Comparison of ENCODE assay signal across 10 cellular contexts in genomic region chr7:150370612-150371071, GRCh38. TPM values are rescaled to one million over a fixed set of nuclear protein-coding genes. Genes with fewer than 3 reads are reported as not detected.
DNase-seq lines count a peak whose midpoint lies in the region; ATAC-seq, FAIRE-seq and TF ChIP-seq lines count a peak whose summit lies in the region.
"Had no signal": no experiment of that assay in that cellular context is flagged by ENCODE, and none has a peak within 500 bp of the region (broad histone marks: within the 10 kb centered on the region; RNA-seq: fewer than 3 reads in every experiment).

No MANE protein-coding gene starts in this region.

- no peak for TF ChIP-seq EP300 in HepG2 (IDR thresholded peaks at IDR 0.05; ENCODE audit: low read depth in 2 of 2, low read length in 2 of 2)
- no peak for TF ChIP-seq EP300 in HepG2 (CRISPR knock-in tag; IDR thresholded peaks at IDR 0.05; ENCODE audit: borderline replicate concordance)

- H3K4me3 ChIP-seq in left ventricle myocardium inferior, result peak overlapping the region; percentile 96
- peak overlapping the region in 1 of 4 donors; percentile 74 for H3K4me3 ChIP-seq in adrenal gland
- peak overlapping the region; percentile 68 to 84 (median 82); a peak in 4 of 6 replicates for H3K4me3 ChIP-seq in HepG2 (replicated peaks in 1 of 3; ENCODE audit: insufficient read depth in 1 of 3, low read depth in 2 of 3, low read length in 3 of 3)
- no peak overlapping the region for H3K4me3 ChIP-seq in upper lobe of right lung

- POLR2A ChIA-PET in HepG2 (lab: Yijun Ruan, JAX), result interaction anchor here (0.6 to 6.8 kb wide), 13 partner anchors 8 to 532 kb away, joined by 3 to 141 read pairs (median 31); partner anchors contain the start of genes ACTR3C, LRRC61, RARRES2 and ZNF775

- H3K9me3 ChIP-seq in left ventricle myocardium inferior (replicated peaks) (no peaks in the 10 kb centered on the region), adrenal gland (replicated peaks in 1 of 3) (no peaks in the 10 kb centered on the region), HepG2 (ENCODE audit: low read length) (no peaks in the 10 kb centered on the region), upper lobe of right lung (no peaks in the 10 kb centered on the region)
- H3K9me3 ChIP-seq: prostate gland had no signal

- peaks cover 70% of the 10 kb centered on the region for H3K4me1 ChIP-seq in left ventricle myocardium inferior
- H3K4me1 ChIP-seq in adrenal gland (replicated peaks in 1 of 2), result peaks cover 20 to 35% of the 10 kb centered on the region in 2 donors
- H3K4me1 ChIP-seq in HepG2 (ENCODE audit: insufficient read depth, low read length), result peaks cover 57% of the 10 kb centered on the region
- peaks cover 34% of the 10 kb centered on the region for H3K4me1 ChIP-seq in upper lobe of right lung

- H3K4me2 ChIP-seq in HepG2 (ENCODE audit: low read depth, low read length), result peak overlapping the region; percentile 99

- no peak for DNase-seq in left ventricle myocardium inferior
- DNase-seq in left ventricle myocardium superior, result no peak
- peak in 2 of 7 donors; percentile 27 to 59 for DNase-seq in adrenal gland
- peak; percentile 55 for DNase-seq in HepG2 (ENCODE audit: low spot score)
- no peak for DNase-seq in upper lobe of right lung
- no peak for DNase-seq in NCI-H1694 treated with DMSO at 0.1 percent for 48 hours (lab: John Stamatoyannopoulos, UW)
- DNase-seq in NCI-H526 treated with DMSO at 0.1 percent for 48 hours (lab: John Stamatoyannopoulos, UW), result no peak
- DNase-seq in NOMO-1 treated with dmso at 0.1 percent for 144 hours (lab: John Stamatoyannopoulos, UW; ENCODE audit: unreplicated experiment), result no peak
- DNase-seq: activated CD8-positive, alpha-beta memory T cell treated with anti-CD3 and anti-CD28 coated beads for 24 hours had no signal

- H4K20me1 ChIP-seq in HepG2 (ENCODE audit: insufficient read depth, low read length), result peaks cover 8% of the 10 kb centered on the region; the same call in 1 of the 2 replicates

- ATAC-seq in left ventricle myocardium superior (no peak), HepG2 (peak; percentile 23), upper lobe of right lung (no peak)

- FAIRE-seq in HepG2 (lab: Jason Lieb, UNC), result peak; percentile 62

- peak overlapping the region; percentile 97 for H3K27ac ChIP-seq in left ventricle myocardium inferior (replicated peaks)
- H3K27ac ChIP-seq in adrenal gland, result peak overlapping the region in 4 of 5 donors; percentile 97 to 99 (median 98)
- H3K27ac ChIP-seq in HepG2 (ENCODE audit: extremely low read length, insufficient read depth, low read length), result peak overlapping the region; percentile 100
- H3K27ac ChIP-seq in upper lobe of right lung, result peak overlapping the region; percentile 11

- peaks cover 38% of the 10 kb centered on the region for H3K79me2 ChIP-seq in HepG2 (ENCODE audit: insufficient read depth, low read length)

- TF ChIP-seq POLR2A in adrenal gland (IDR thresholded peaks at IDR 0.05) (peak in 1 of 2 donors; percentile 21), HepG2 (IDR thresholded peaks at IDR 0.05; ENCODE audit: insufficient read depth in 1 of 2, low read depth in 2 of 2, low read length in 2 of 2) (peak in 1 of 2 experiments; percentile 43; a peak in 1 of 4 replicates)

- 51 to 64% (median 55%) methylated on average over 3 of the region's 3 CpGs for whole genome bisulfite sequencing in adrenal gland, 4 donors
- WGBS in HepG2 (ENCODE audit: low lambda C conversion rate), result 53% methylated on average over 3 of the region's 3 CpGs

- intact Hi-C loops in left ventricle myocardium inferior (cut with micrococcal nuclease), result no loop called here
- intact Hi-C loops in left ventricle myocardium superior (cut with micrococcal nuclease), result no loop called here
- intact Hi-C loops in adrenal gland (cut with DNase I), result loop anchor here in 1 of 2 donors (5.0 kb wide), 1 partner anchor 33 kb away; no protein-coding TSS in a partner anchor
- intact Hi-C loops in HepG2 (cut with micrococcal nuclease; ENCODE audit: unreplicated experiment), result loop anchor here (1.0 kb wide), 1 partner anchor 19 kb away; no protein-coding TSS in a partner anchor
- intact Hi-C loops in upper lobe of right lung (cut with DNase I), result no loop called here

- H2AFZ ChIP-seq in HepG2 (ENCODE audit: low read length), result no peak overlapping the region

- in situ Hi-C loops in HepG2 (cut with HindIII; ENCODE audit: extremely low pct_ligation_motif_present, low pct_unique_long_range_greater_than_20kb), result no loop called here

- TF ChIP-seq RAD21 in HepG2 (CRISPR knock-in tag; IDR thresholded peaks at IDR 0.05), result no peak

- H3K9ac ChIP-seq in HepG2 (ENCODE audit: insufficient read depth, low read depth, low read length), result peak overlapping the region; percentile 95

- H3K27me3 ChIP-seq in left ventricle myocardium inferior (ENCODE audit: low read depth) (no peaks in the 10 kb centered on the region), adrenal gland (no peaks in the 10 kb centered on the region), HepG2 (ENCODE audit: control insufficient read depth in 1 of 2, insufficient read depth in 2 of 2, low read length in 2 of 2) (no peaks in the 10 kb centered on the region), upper lobe of right lung (no peaks in the 10 kb centered on the region)

- peaks cover 41% of the 10 kb centered on the region for H3K36me3 ChIP-seq in left ventricle myocardium inferior
- peaks cover 0 to 41% of the 10 kb centered on the region in 2 donors for H3K36me3 ChIP-seq in adrenal gland (replicated peaks in 1 of 2)
- peaks cover 5 to 27% of the 10 kb centered on the region in 2 experiments; a peak in 4 of 5 replicates for H3K36me3 ChIP-seq in HepG2 (replicated peaks in 1 of 2; ENCODE audit: control insufficient read depth in 1 of 2, insufficient read depth in 2 of 2, low read length in 2 of 2)
- H3K36me3 ChIP-seq in upper lobe of right lung, result peaks cover 41% of the 10 kb centered on the region
- H3K36me3 ChIP-seq: prostate gland had no signal

- TF ChIP-seq CTCF in left ventricle myocardium inferior (IDR thresholded peaks at IDR 0.05; ENCODE audit: borderline replicate concordance) (no peak), adrenal gland (IDR thresholded peaks at IDR 0.05) (no peak), HepG2 (CRISPR knock-in tag; IDR thresholded peaks at IDR 0.05) (no peak), upper lobe of right lung (IDR thresholded peaks at IDR 0.05) (no peak)

- CTCF ChIA-PET in HepG2 (lab: Yijun Ruan, JAX; ENCODE audit: low intra/inter-chr PET ratio, low total read pairs), result no interaction called here

- no TSS peak for BruUV-seq in HepG2 (replicated peaks; lab: Mats Ljungman, UMichigan)

RNA-seq across cellular contexts. Expression of gene REPIN1, which starts 2.0 kb away (rescaled TPM):
- total RNA-seq in left ventricle myocardium inferior, result 110 TPM
- total RNA-seq in left ventricle myocardium superior, result 131 TPM
- 100 to 1,000 TPM; 153 to 294 (median 214) TPM for total RNA-seq in adrenal gland
- polyA plus RNA-seq in adrenal gland, result 100 to 1,000 TPM in 1 of 3 donors, 10 to 100 TPM in 2; 69.0 to 140 (median 95.8) TPM
- 86.4 and 108 TPM in 2 replicates for total RNA-seq in HepG2 (2016; rRNA removed; fragmentation: Illumina TruSeq; extraction: Trizol)
- total RNA-seq in HepG2 (2016; cell fraction: cytosol; rRNA removed; fragmentation: Illumina TruSeq; extraction: Trizol; ENCODE audit: low read depth), result 34.3 and 36.1 TPM in 2 replicates
- total RNA-seq in HepG2 (2016; cell fraction: insoluble cytoplasmic fraction; rRNA removed; fragmentation: Illumina TruSeq; extraction: Trizol), result 77.5 and 106 TPM in 2 replicates
- total RNA-seq in HepG2 (2016; cell fraction: membrane; rRNA removed; fragmentation: Illumina TruSeq; extraction: Trizol), result 112 and 119 TPM in 2 replicates
- total RNA-seq in HepG2 (2016; cell fraction: nucleus; rRNA removed; fragmentation: Illumina TruSeq; extraction: Trizol), result 81.1 and 91.5 TPM in 2 replicates
- polyA plus RNA-seq in HepG2 (2011; rRNA removed), result 69.9 and 87.9 TPM in 2 replicates
- 58.9 and 82.1 TPM in 2 replicates for polyA plus RNA-seq in HepG2 (2011; cell fraction: cytosol; rRNA removed)
- polyA plus RNA-seq in HepG2 (2011; cell fraction: nucleus; rRNA removed), result 189 and 195 TPM in 2 replicates
- 52.5 and 64.7 TPM in 2 replicates for polyA plus RNA-seq in HepG2 (2012)
- 22.0 and 24.7 TPM in 2 replicates for polyA plus RNA-seq in HepG2 (2016; cell fraction: cytosol; fragmentation: Illumina TruSeq; extraction: Trizol; ENCODE audit: low read depth)
- 82.2 and 105 TPM in 2 replicates for polyA plus RNA-seq in HepG2 (2016; cell fraction: insoluble cytoplasmic fraction; fragmentation: Illumina TruSeq; extraction: Trizol; ENCODE audit: low read depth)
- 77.8 and 77.9 TPM in 2 replicates for polyA plus RNA-seq in HepG2 (2016; cell fraction: membrane; fragmentation: Illumina TruSeq; extraction: Trizol; ENCODE audit: low read depth)
- 138 and 155 TPM in 2 replicates for polyA plus RNA-seq in HepG2 (2016; cell fraction: nucleus; fragmentation: Illumina TruSeq; extraction: Trizol; ENCODE audit: insufficient read depth, low read depth)
- 81.7 and 98.0 TPM in 2 replicates for polyA minus RNA-seq in HepG2 (2011; rRNA and poly(A)+ RNA removed; ENCODE audit: low replicate concordance)
- 35.3 and 35.6 TPM in 2 replicates for polyA minus RNA-seq in HepG2 (2011; cell fraction: cytosol; rRNA and poly(A)+ RNA removed)
- 50.5 and 54.6 TPM in 2 replicates for polyA minus RNA-seq in HepG2 (2011; cell fraction: nucleus; rRNA and poly(A)+ RNA removed)
- total RNA-seq in upper lobe of right lung, result 93.7 TPM

RNA-seq across cellular contexts. Expression of gene ZNF775, which starts 8.5 kb away (rescaled TPM):
- 3.1 TPM for total RNA-seq in left ventricle myocardium inferior
- 3.0 TPM for total RNA-seq in left ventricle myocardium superior
- 10 to 100 TPM in 1 of 8 donors, 1 to 10 TPM in 7; 3.2 to 13.9 (median 7.5) TPM for total RNA-seq in adrenal gland
- 1 to 10 TPM in 2 of 3 donors, under 1 TPM in 1; 0.26 to 6.0 (median 3.0) TPM for polyA plus RNA-seq in adrenal gland
- 3.1 and 4.5 TPM in 2 replicates for total RNA-seq in HepG2 (2016; rRNA removed; fragmentation: Illumina TruSeq; extraction: Trizol)
- total RNA-seq in HepG2 (2016; cell fraction: cytosol; rRNA removed; fragmentation: Illumina TruSeq; extraction: Trizol; ENCODE audit: low read depth), result 0.71 TPM in 2 replicates
- 3.6 and 3.8 TPM in 2 replicates for total RNA-seq in HepG2 (2016; cell fraction: insoluble cytoplasmic fraction; rRNA removed; fragmentation: Illumina TruSeq; extraction: Trizol)
- 1.9 and 2.5 TPM in 2 replicates for total RNA-seq in HepG2 (2016; cell fraction: membrane; rRNA removed; fragmentation: Illumina TruSeq; extraction: Trizol)
- 1.8 and 3.2 TPM in 2 replicates for total RNA-seq in HepG2 (2016; cell fraction: nucleus; rRNA removed; fragmentation: Illumina TruSeq; extraction: Trizol)
- polyA plus RNA-seq in HepG2 (2011; rRNA removed), result 3.2 and 3.8 TPM in 2 replicates
- polyA plus RNA-seq in HepG2 (2011; cell fraction: cytosol; rRNA removed), result 2.6 and 4.5 TPM in 2 replicates
- 5.8 and 5.9 TPM in 2 replicates for polyA plus RNA-seq in HepG2 (2011; cell fraction: nucleus; rRNA removed)
- 2.1 and 3.1 TPM in 2 replicates for polyA plus RNA-seq in HepG2 (2012)
- 0.67 and 0.68 TPM in 2 replicates for polyA plus RNA-seq in HepG2 (2016; cell fraction: cytosol; fragmentation: Illumina TruSeq; extraction: Trizol; ENCODE audit: low read depth)
- polyA plus RNA-seq in HepG2 (2016; cell fraction: insoluble cytoplasmic fraction; fragmentation: Illumina TruSeq; extraction: Trizol; ENCODE audit: low read depth), result 3.7 and 4.2 TPM in 2 replicates
- 1.2 and 1.8 TPM in 2 replicates for polyA plus RNA-seq in HepG2 (2016; cell fraction: membrane; fragmentation: Illumina TruSeq; extraction: Trizol; ENCODE audit: low read depth)
- polyA plus RNA-seq in HepG2 (2016; cell fraction: nucleus; fragmentation: Illumina TruSeq; extraction: Trizol; ENCODE audit: insufficient read depth, low read depth), result 5.2 and 9.1 TPM in 2 replicates
- 0.37 and 3.7 TPM in 2 replicates for polyA minus RNA-seq in HepG2 (2011; rRNA and poly(A)+ RNA removed; ENCODE audit: low replicate concordance)
- 2.5 and 3.9 TPM in 2 replicates for polyA minus RNA-seq in HepG2 (2011; cell fraction: cytosol; rRNA and poly(A)+ RNA removed)
- 1.8 and 2.4 TPM in 2 replicates for polyA minus RNA-seq in HepG2 (2011; cell fraction: nucleus; rRNA and poly(A)+ RNA removed)
- 4.4 TPM for total RNA-seq in upper lobe of right lung

RNA-seq across cellular contexts. Expression of gene RARRES2, which starts 29.2 kb away (rescaled TPM):
- 17.6 TPM for total RNA-seq in left ventricle myocardium inferior
- 18.7 TPM for total RNA-seq in left ventricle myocardium superior
- 1,000 to 10,000 TPM; 1,813 to 6,437 (median 3,715) TPM for total RNA-seq in adrenal gland
- 1,000 to 10,000 TPM in 2 of 3 donors, 100 to 1,000 TPM in 1; 590 to 7,984 (median 3,445) TPM for polyA plus RNA-seq in adrenal gland
- total RNA-seq in HepG2 (2016; rRNA removed; fragmentation: Illumina TruSeq; extraction: Trizol), result 94.6 and 172 TPM in 2 replicates
- 63.6 and 75.7 TPM in 2 replicates for total RNA-seq in HepG2 (2016; cell fraction: cytosol; rRNA removed; fragmentation: Illumina TruSeq; extraction: Trizol; ENCODE audit: low read depth)
- 93.3 and 178 TPM in 2 replicates for total RNA-seq in HepG2 (2016; cell fraction: insoluble cytoplasmic fraction; rRNA removed; fragmentation: Illumina TruSeq; extraction: Trizol)
- 68.9 and 86.6 TPM in 2 replicates for total RNA-seq in HepG2 (2016; cell fraction: membrane; rRNA removed; fragmentation: Illumina TruSeq; extraction: Trizol)
- 126 and 156 TPM in 2 replicates for total RNA-seq in HepG2 (2016; cell fraction: nucleus; rRNA removed; fragmentation: Illumina TruSeq; extraction: Trizol)
- polyA plus RNA-seq in HepG2 (2011; rRNA removed), result 134 and 157 TPM in 2 replicates
- polyA plus RNA-seq in HepG2 (2011; cell fraction: cytosol; rRNA removed), result 197 and 233 TPM in 2 replicates
- polyA plus RNA-seq in HepG2 (2011; cell fraction: nucleus; rRNA removed), result 164 and 202 TPM in 2 replicates
- 37.9 and 77.4 TPM in 2 replicates for polyA plus RNA-seq in HepG2 (2012)
- polyA plus RNA-seq in HepG2 (2016; cell fraction: cytosol; fragmentation: Illumina TruSeq; extraction: Trizol; ENCODE audit: low read depth), result 96.7 and 115 TPM in 2 replicates
- polyA plus RNA-seq in HepG2 (2016; cell fraction: insoluble cytoplasmic fraction; fragmentation: Illumina TruSeq; extraction: Trizol; ENCODE audit: low read depth), result 134 and 138 TPM in 2 replicates
- 82.1 and 99.5 TPM in 2 replicates for polyA plus RNA-seq in HepG2 (2016; cell fraction: membrane; fragmentation: Illumina TruSeq; extraction: Trizol; ENCODE audit: low read depth)
- polyA plus RNA-seq in HepG2 (2016; cell fraction: nucleus; fragmentation: Illumina TruSeq; extraction: Trizol; ENCODE audit: insufficient read depth, low read depth), result 420 and 455 TPM in 2 replicates
- 22.1 TPM in 1 of 2 replicates, not detected in the other for polyA minus RNA-seq in HepG2 (2011; rRNA and poly(A)+ RNA removed; ENCODE audit: low replicate concordance)
- polyA minus RNA-seq in HepG2 (2011; cell fraction: cytosol; rRNA and poly(A)+ RNA removed), result 17.4 and 20.0 TPM in 2 replicates
- polyA minus RNA-seq in HepG2 (2011; cell fraction: nucleus; rRNA and poly(A)+ RNA removed), result 6.1 and 7.3 TPM in 2 replicates
- 259 TPM for total RNA-seq in upper lobe of right lung

RNA-seq across cellular contexts. Expression of gene ACTR3C, which starts 47.3 kb away (rescaled TPM):
- total RNA-seq in left ventricle myocardium inferior, result 5.1 TPM
- total RNA-seq in left ventricle myocardium superior, result 4.0 TPM
- total RNA-seq in adrenal gland, result 10 to 100 TPM; 17.9 to 50.0 (median 37.1) TPM
- polyA plus RNA-seq in adrenal gland, result 10 to 100 TPM in 2 of 3 donors, 1 to 10 TPM in 1; 6.6 to 16.9 (median 10.7) TPM
- 4.1 and 7.5 TPM in 2 replicates for total RNA-seq in HepG2 (2016; rRNA removed; fragmentation: Illumina TruSeq; extraction: Trizol)
- 7.2 and 7.8 TPM in 2 replicates for total RNA-seq in HepG2 (2016; cell fraction: cytosol; rRNA removed; fragmentation: Illumina TruSeq; extraction: Trizol; ENCODE audit: low read depth)
- total RNA-seq in HepG2 (2016; cell fraction: insoluble cytoplasmic fraction; rRNA removed; fragmentation: Illumina TruSeq; extraction: Trizol), result 3.7 and 6.7 TPM in 2 replicates
- 4.8 and 5.6 TPM in 2 replicates for total RNA-seq in HepG2 (2016; cell fraction: membrane; rRNA removed; fragmentation: Illumina TruSeq; extraction: Trizol)
- 17.1 and 19.7 TPM in 2 replicates for total RNA-seq in HepG2 (2016; cell fraction: nucleus; rRNA removed; fragmentation: Illumina TruSeq; extraction: Trizol)
- 3.2 and 3.8 TPM in 2 replicates for polyA plus RNA-seq in HepG2 (2011; rRNA removed)
- polyA plus RNA-seq in HepG2 (2011; cell fraction: cytosol; rRNA removed), result 2.5 and 2.7 TPM in 2 replicates
- 4.0 and 4.3 TPM in 2 replicates for polyA plus RNA-seq in HepG2 (2011; cell fraction: nucleus; rRNA removed)
- polyA plus RNA-seq in HepG2 (2012), result 1.2 and 1.4 TPM in 2 replicates
- 0.95 and 2.7 TPM in 2 replicates for polyA plus RNA-seq in HepG2 (2016; cell fraction: cytosol; fragmentation: Illumina TruSeq; extraction: Trizol; ENCODE audit: low read depth)
- polyA plus RNA-seq in HepG2 (2016; cell fraction: insoluble cytoplasmic fraction; fragmentation: Illumina TruSeq; extraction: Trizol; ENCODE audit: low read depth), result 1.9 and 3.9 TPM in 2 replicates
- 1.4 and 1.6 TPM in 2 replicates for polyA plus RNA-seq in HepG2 (2016; cell fraction: membrane; fragmentation: Illumina TruSeq; extraction: Trizol; ENCODE audit: low read depth)
- polyA plus RNA-seq in HepG2 (2016; cell fraction: nucleus; fragmentation: Illumina TruSeq; extraction: Trizol; ENCODE audit: insufficient read depth, low read depth), result 4.9 and 8.0 TPM in 2 replicates
- polyA minus RNA-seq in HepG2 (2011; rRNA and poly(A)+ RNA removed; ENCODE audit: low replicate concordance), result 10.0 and 39.9 TPM in 2 replicates
- 2.6 and 3.3 TPM in 2 replicates for polyA minus RNA-seq in HepG2 (2011; cell fraction: cytosol; rRNA and poly(A)+ RNA removed)
- polyA minus RNA-seq in HepG2 (2011; cell fraction: nucleus; rRNA and poly(A)+ RNA removed), result 44.3 and 59.4 TPM in 2 replicates
- total RNA-seq in upper lobe of right lung, result 20.1 TPM

RNA-seq across cellular contexts. Expression of gene LRRC61, which starts 47.5 kb away (rescaled TPM):
- total RNA-seq in left ventricle myocardium inferior (4.3 TPM), left ventricle myocardium superior (3.7 TPM), adrenal gland (1,000 to 10,000 TPM in 1 of 8 donors, 100 to 1,000 TPM in 6, 10 to 100 TPM in 1; 83.0 to 1,435 (median 309) TPM), HepG2 (2016; rRNA removed; fragmentation: Illumina TruSeq; extraction: Trizol) (34.8 and 38.4 TPM in 2 replicates), upper lobe of right lung (10.2 TPM)
- polyA plus RNA-seq in adrenal gland (10 to 100 TPM in 2 of 3 donors, 1 to 10 TPM in 1; 8.6 to 34.5 (median 33.6) TPM), HepG2 (2011; rRNA removed) (33.0 and 42.2 TPM in 2 replicates)
- total RNA-seq in HepG2 (2016; cell fraction: cytosol; rRNA removed; fragmentation: Illumina TruSeq; extraction: Trizol; ENCODE audit: low read depth), result 10.3 and 10.8 TPM in 2 replicates
- 30.5 and 35.2 TPM in 2 replicates for total RNA-seq in HepG2 (2016; cell fraction: insoluble cytoplasmic fraction; rRNA removed; fragmentation: Illumina TruSeq; extraction: Trizol)
- 34.2 and 36.9 TPM in 2 replicates for total RNA-seq in HepG2 (2016; cell fraction: membrane; rRNA removed; fragmentation: Illumina TruSeq; extraction: Trizol)
- total RNA-seq in HepG2 (2016; cell fraction: nucleus; rRNA removed; fragmentation: Illumina TruSeq; extraction: Trizol), result 25.0 and 31.2 TPM in 2 replicates
- polyA plus RNA-seq in HepG2 (2011; cell fraction: cytosol; rRNA removed), result 34.7 and 58.3 TPM in 2 replicates
- 25.0 and 33.0 TPM in 2 replicates for polyA plus RNA-seq in HepG2 (2011; cell fraction: nucleus; rRNA removed)
- polyA plus RNA-seq in HepG2 (2012), result 22.2 and 36.3 TPM in 2 replicates
- 19.9 and 25.0 TPM in 2 replicates for polyA plus RNA-seq in HepG2 (2016; cell fraction: cytosol; fragmentation: Illumina TruSeq; extraction: Trizol; ENCODE audit: low read depth)
- polyA plus RNA-seq in HepG2 (2016; cell fraction: insoluble cytoplasmic fraction; fragmentation: Illumina TruSeq; extraction: Trizol; ENCODE audit: low read depth), result 36.4 and 46.3 TPM in 2 replicates
- 41.1 and 42.5 TPM in 2 replicates for polyA plus RNA-seq in HepG2 (2016; cell fraction: membrane; fragmentation: Illumina TruSeq; extraction: Trizol; ENCODE audit: low read depth)
- polyA plus RNA-seq in HepG2 (2016; cell fraction: nucleus; fragmentation: Illumina TruSeq; extraction: Trizol; ENCODE audit: insufficient read depth, low read depth), result 34.8 and 36.2 TPM in 2 replicates
- 45.8 and 71.1 TPM in 2 replicates for polyA minus RNA-seq in HepG2 (2011; rRNA and poly(A)+ RNA removed; ENCODE audit: low replicate concordance)
- polyA minus RNA-seq in HepG2 (2011; cell fraction: cytosol; rRNA and poly(A)+ RNA removed), result 33.7 and 34.5 TPM in 2 replicates
- polyA minus RNA-seq in HepG2 (2011; cell fraction: nucleus; rRNA and poly(A)+ RNA removed), result 13.3 and 15.4 TPM in 2 replicates

Comparison
In these comparisons a context has a peak if more than half of its experiments do, and no peak if none do; other contexts are left out.
1. H3K27ac ChIP-seq: peak in every context shown above with its lines; median percentile 100 in HepG2; 98 in adrenal gland; 97 in left ventricle myocardium inferior; 11 in upper lobe of right lung.